24 cellular contexts compared by ENCODE assay signal in genomic region chr19:7250057-7250596, GRCh38.
"Had no signal": no experiment of that assay in that cellular context is flagged by ENCODE, and none has a peak within 500 bp of the region (broad histone marks: within the 10 kb centered on the region; RNA-seq: fewer than 3 reads in every experiment).

No MANE protein-coding gene starts in this region.

- H3K27ac Mint-ChIP-seq: activated CD4-positive, alpha-beta memory T cell treated with anti-CD3 and anti-CD28 coated beads for 36 hours; activated CD4-positive, alpha-beta T cell treated with anti-CD3 and anti-CD28 coated beads, Interleukin-2, amount 10 ng/mL, durations not matched to agents 24 days and 14 days; activated naive CD4-positive, alpha-beta T cell treated with anti-CD3 and anti-CD28 coated beads, Interleukin-2, amount 50 U/mL, for 72 hours; activated T-helper 2 cell treated with anti-CD3 and anti-CD28 coated beads, Interferon-gamma antibody, Interleukin-2, Interleukin-4, amounts not matched to agents 10 μg/mL and 5 μg/mL and 100 μg/mL, durations not matched to agents 14 hours and 24 hours and 36 hours; nephron; stimulated activated naive CD8-positive, alpha-beta T cell treated with anti-CD3 and anti-CD28 coated beads, Interleukin-15, Interleukin-2, amounts not matched to agents 100 ng/mL and 50 ng/mL, for 24 hours; T-helper 1 cell treated with Interleukin-12 subunit alpha and Interleukin-12 subunit beta and Interleukin-4 antibody, amounts not matched to agents 30 μg/mL and 1 μg/mL, for 36 hours had no signal

- H3K27me3 ChIP-seq: brain microvascular endothelial cell, dorsolateral prefrontal cortex, left lung, thyroid gland, upper lobe of right lung had no signal

- H3K4me3 ChIP-seq: dorsolateral prefrontal cortex, left lung, lung, mucosa of descending colon, thyroid gland, upper lobe of right lung had no signal

- H3K9me3 ChIP-seq: mucosa of descending colon, thyroid gland, upper lobe of right lung had no signal

- H3K27ac ChIP-seq: brain microvascular endothelial cell, left lung, upper lobe of right lung had no signal

- DNase-seq: activated CD4-positive, alpha-beta memory T cell treated with anti-CD3 and anti-CD28 coated beads for 36 hours; activated CD4-positive, alpha-beta T cell treated with anti-CD3 and anti-CD28 coated beads, Interleukin-2, amount 10 ng/mL, durations not matched to agents 24 days and 14 days; activated CD4-positive, CD25-positive, alpha-beta regulatory T cell treated with anti-CD3 and anti-CD28 coated beads, Interleukin-2, amount 50 U/mL, for 72 hours; activated naive CD4-positive, alpha-beta T cell; activated T-cell treated with anti-CD3 and anti-CD28 coated beads, Interleukin-2, amount 50 U/mL, for 4 hours; anterior cingulate cortex; brain microvascular endothelial cell; dorsolateral prefrontal cortex; effector memory CD4-positive, alpha-beta T cell; left lung; mucosa of descending colon; right cardiac atrium; stimulated activated CD4-positive, alpha-beta T cell treated with anti-CD3 and anti-CD28 coated beads, Interleukin-15, amount 100 ng/mL, for 24 hours; stimulated activated CD4-positive, alpha-beta T cell treated with anti-CD3 and anti-CD28 coated beads, Interleukin-2, amount 100 ng/mL, for 24 hours; T1000; thyroid gland; upper lobe of right lung had no signal

- H3K4me3 Mint-ChIP-seq: activated CD4-positive, alpha-beta memory T cell treated with anti-CD3 and anti-CD28 coated beads for 36 hours; activated CD4-positive, alpha-beta T cell treated with anti-CD3 and anti-CD28 coated beads, Interleukin-2, amount 10 ng/mL, durations not matched to agents 24 days and 14 days; activated T-cell treated with anti-CD3 and anti-CD28 coated beads, Interleukin-2, amount 50 U/mL, for 4 hours; nephron; stimulated activated naive CD8-positive, alpha-beta T cell treated with anti-CD3 and anti-CD28 coated beads, Interleukin-15, Interleukin-2, amounts not matched to agents 100 ng/mL and 50 ng/mL, for 24 hours; T-helper 1 cell treated with Interleukin-12 subunit alpha and Interleukin-12 subunit beta and Interleukin-4 antibody, amounts not matched to agents 30 μg/mL and 1 μg/mL, for 36 hours had no signal

- ATAC-seq: activated naive CD4-positive, alpha-beta T cell treated with anti-CD3 and anti-CD28 coated beads, Interleukin-2, amount 50 U/mL, for 72 hours; activated T-cell treated with anti-CD3 and anti-CD28 coated beads, Interleukin-2, amount 50 U/mL, for 4 hours; left lung; upper lobe of right lung had no signal

- H3K36me3 ChIP-seq: brain microvascular endothelial cell, left lung, thyroid gland, upper lobe of right lung had no signal

- H3K9me3 Mint-ChIP-seq: activated T-cell treated with anti-CD3 and anti-CD28 coated beads, Interleukin-2, amount 50 U/mL, for 4 hours; stimulated activated naive CD8-positive, alpha-beta T cell treated with anti-CD3 and anti-CD28 coated beads, Interleukin-15, Interleukin-2, amounts not matched to agents 100 ng/mL and 50 ng/mL, for 24 hours had no signal

- H3K27me3 Mint-ChIP-seq: stimulated activated naive CD8-positive, alpha-beta T cell treated with anti-CD3 and anti-CD28 coated beads, Interleukin-15, Interleukin-2, amounts not matched to agents 100 ng/mL and 50 ng/mL, for 24 hours had no signal

- H3K4me1 Mint-ChIP-seq: activated CD4-positive, alpha-beta T cell treated with anti-CD3 and anti-CD28 coated beads, Interleukin-2, amount 10 ng/mL, durations not matched to agents 24 days and 14 days; nephron had no signal

- H3K36me3 Mint-ChIP-seq: activated CD4-positive, alpha-beta memory T cell treated with anti-CD3 and anti-CD28 coated beads for 36 hours had no signal

- H3K4me1 ChIP-seq: left lung, upper lobe of right lung had no signal

- FAIRE-seq: frontal cortex had no signal
